In the genomic region with DNA sequence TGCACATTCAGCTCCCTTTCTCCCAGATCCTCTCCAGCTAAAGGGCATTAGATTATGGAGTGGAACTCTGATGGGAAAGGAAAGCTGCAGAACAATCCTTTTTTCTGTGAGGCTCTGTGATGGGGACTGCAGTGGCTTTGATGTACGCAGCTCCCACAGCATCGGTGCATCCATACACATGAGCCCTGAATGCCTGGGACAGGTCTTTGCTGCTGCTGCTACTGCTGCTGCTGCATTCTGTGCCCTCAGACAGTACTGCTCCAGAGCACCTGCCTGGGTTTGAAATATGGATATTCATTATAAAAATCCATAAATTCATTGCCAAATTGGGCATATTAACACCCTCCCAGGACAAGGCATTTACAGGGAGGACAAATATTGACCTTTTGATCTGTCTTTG, we compare ENCODE assay signal across 3 cellular contexts.
TF ChIP-seq lines count a peak whose summit lies in the region.

No MANE protein-coding gene starts in this region.

TF ChIP-seq in SK-N-SH, 30 proteins besides CTCF, POLR2A, EP300 and RAD21 (continued from another document and continues in another):
- TF ChIP-seq USF2 (IDR thresholded peaks at IDR 0.05; ENCODE audit: borderline replicate concordance, low read depth, low read length) (no peak), GATA2 (CRISPR knock-in tag; IDR thresholded peaks at IDR 0.05) (no peak), FOXM1 (IDR thresholded peaks at IDR 0.05; ENCODE audit: low read depth) (no peak), SMC3 (IDR thresholded peaks at IDR 0.05; ENCODE audit: low read depth, low read length) (no peak), RFX5 (IDR thresholded peaks at IDR 0.05; ENCODE audit: low read length) (no peak), MXI1 (IDR thresholded peaks at IDR 0.05; ENCODE audit: low read depth, low read length) (no peak), POLR2AphosphoS5 (IDR thresholded peaks at IDR 0.05; ENCODE audit: low read depth, low read length) (no peak), RXRA (IDR thresholded peaks at IDR 0.05; ENCODE audit: borderline replicate concordance, low read depth) (no peak), REST (IDR thresholded peaks at IDR 0.05; ENCODE audit: low read depth, low read length) (no peak), NFIC (IDR thresholded peaks at IDR 0.05; ENCODE audit: borderline replicate concordance) (no peak), FOSL2 (IDR thresholded peaks at IDR 0.05; ENCODE audit: borderline replicate concordance, low read depth) (no peak), IRF3 (IDR thresholded peaks at IDR 0.05; ENCODE audit: low read depth, low read length) (no peak)

TF ChIP-seq in SK-N-SH treated with all-trans-retinoic acid at 6 μM for 48 hours, 23 proteins besides CTCF, POLR2A, EP300 and RAD21 (continued from another document):
- TF ChIP-seq, protein P1, sequence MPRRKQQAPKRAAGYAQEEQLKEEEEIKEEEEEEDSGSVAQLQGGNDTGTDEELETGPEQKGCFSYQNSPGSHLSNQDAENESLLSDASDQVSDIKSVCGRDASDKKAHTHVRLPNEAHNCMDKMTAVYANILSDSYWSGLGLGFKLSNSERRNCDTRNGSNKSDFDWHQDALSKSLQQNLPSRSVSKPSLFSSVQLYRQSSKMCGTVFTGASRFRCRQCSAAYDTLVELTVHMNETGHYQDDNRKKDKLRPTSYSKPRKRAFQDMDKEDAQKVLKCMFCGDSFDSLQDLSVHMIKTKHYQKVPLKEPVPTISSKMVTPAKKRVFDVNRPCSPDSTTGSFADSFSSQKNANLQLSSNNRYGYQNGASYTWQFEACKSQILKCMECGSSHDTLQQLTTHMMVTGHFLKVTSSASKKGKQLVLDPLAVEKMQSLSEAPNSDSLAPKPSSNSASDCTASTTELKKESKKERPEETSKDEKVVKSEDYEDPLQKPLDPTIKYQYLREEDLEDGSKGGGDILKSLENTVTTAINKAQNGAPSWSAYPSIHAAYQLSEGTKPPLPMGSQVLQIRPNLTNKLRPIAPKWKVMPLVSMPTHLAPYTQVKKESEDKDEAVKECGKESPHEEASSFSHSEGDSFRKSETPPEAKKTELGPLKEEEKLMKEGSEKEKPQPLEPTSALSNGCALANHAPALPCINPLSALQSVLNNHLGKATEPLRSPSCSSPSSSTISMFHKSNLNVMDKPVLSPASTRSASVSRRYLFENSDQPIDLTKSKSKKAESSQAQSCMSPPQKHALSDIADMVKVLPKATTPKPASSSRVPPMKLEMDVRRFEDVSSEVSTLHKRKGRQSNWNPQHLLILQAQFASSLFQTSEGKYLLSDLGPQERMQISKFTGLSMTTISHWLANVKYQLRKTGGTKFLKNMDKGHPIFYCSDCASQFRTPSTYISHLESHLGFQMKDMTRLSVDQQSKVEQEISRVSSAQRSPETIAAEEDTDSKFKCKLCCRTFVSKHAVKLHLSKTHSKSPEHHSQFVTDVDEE (CRISPR knock-in tag; IDR thresholded peaks at IDR 0.05) = no peak
- TF ChIP-seq, protein P2, sequence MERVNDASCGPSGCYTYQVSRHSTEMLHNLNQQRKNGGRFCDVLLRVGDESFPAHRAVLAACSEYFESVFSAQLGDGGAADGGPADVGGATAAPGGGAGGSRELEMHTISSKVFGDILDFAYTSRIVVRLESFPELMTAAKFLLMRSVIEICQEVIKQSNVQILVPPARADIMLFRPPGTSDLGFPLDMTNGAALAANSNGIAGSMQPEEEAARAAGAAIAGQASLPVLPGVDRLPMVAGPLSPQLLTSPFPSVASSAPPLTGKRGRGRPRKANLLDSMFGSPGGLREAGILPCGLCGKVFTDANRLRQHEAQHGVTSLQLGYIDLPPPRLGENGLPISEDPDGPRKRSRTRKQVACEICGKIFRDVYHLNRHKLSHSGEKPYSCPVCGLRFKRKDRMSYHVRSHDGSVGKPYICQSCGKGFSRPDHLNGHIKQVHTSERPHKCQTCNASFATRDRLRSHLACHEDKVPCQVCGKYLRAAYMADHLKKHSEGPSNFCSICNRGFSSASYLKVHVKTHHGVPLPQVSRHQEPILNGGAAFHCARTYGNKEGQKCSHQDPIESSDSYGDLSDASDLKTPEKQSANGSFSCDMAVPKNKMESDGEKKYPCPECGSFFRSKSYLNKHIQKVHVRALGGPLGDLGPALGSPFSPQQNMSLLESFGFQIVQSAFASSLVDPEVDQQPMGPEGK (CRISPR knock-in tag; IDR thresholded peaks at IDR 0.05; ENCODE audit: borderline replicate concordance) = no peak
- TF ChIP-seq, protein P3, sequence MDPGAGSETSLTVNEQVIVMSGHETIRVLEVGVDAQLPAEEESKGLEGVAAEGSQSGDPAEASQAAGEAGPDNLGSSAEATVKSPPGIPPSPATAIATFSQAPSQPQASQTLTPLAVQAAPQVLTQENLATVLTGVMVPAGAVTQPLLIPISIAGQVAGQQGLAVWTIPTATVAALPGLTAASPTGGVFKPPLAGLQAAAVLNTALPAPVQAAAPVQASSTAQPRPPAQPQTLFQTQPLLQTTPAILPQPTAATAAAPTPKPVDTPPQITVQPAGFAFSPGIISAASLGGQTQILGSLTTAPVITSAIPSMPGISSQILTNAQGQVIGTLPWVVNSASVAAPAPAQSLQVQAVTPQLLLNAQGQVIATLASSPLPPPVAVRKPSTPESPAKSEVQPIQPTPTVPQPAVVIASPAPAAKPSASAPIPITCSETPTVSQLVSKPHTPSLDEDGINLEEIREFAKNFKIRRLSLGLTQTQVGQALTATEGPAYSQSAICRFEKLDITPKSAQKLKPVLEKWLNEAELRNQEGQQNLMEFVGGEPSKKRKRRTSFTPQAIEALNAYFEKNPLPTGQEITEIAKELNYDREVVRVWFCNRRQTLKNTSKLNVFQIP (CRISPR knock-in tag; IDR thresholded peaks at IDR 0.05; ENCODE audit: borderline replicate concordance, low read depth) = no peak
- TF ChIP-seq GLIS3 (CRISPR knock-in tag; IDR thresholded peaks at IDR 0.05) = no peak
- TF ChIP-seq TCF4 (CRISPR knock-in tag; IDR thresholded peaks at IDR 0.05; ENCODE audit: borderline replicate concordance) = no peak
- TF ChIP-seq ZC3H10 (CRISPR knock-in tag; IDR thresholded peaks at IDR 0.05) = no peak
- TF ChIP-seq CSRNP3 (CRISPR knock-in tag; IDR thresholded peaks at IDR 0.05) = no peak

TF ChIP-seq in WTC11, 78 proteins besides CTCF, POLR2A, EP300 and RAD21 (continued from another document):
- TF ChIP-seq, protein P4, sequence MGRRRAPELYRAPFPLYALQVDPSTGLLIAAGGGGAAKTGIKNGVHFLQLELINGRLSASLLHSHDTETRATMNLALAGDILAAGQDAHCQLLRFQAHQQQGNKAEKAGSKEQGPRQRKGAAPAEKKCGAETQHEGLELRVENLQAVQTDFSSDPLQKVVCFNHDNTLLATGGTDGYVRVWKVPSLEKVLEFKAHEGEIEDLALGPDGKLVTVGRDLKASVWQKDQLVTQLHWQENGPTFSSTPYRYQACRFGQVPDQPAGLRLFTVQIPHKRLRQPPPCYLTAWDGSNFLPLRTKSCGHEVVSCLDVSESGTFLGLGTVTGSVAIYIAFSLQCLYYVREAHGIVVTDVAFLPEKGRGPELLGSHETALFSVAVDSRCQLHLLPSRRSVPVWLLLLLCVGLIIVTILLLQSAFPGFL (CRISPR knock-in tag; IDR thresholded peaks at IDR 0.05; ENCODE audit: borderline replicate concordance) = no peak
- TF ChIP-seq NR1H2 (CRISPR knock-in tag; IDR thresholded peaks at IDR 0.05) (no peak), ARID4B (CRISPR knock-in tag; IDR thresholded peaks at IDR 0.05; ENCODE audit: borderline replicate concordance) (no peak), GABPB1 (CRISPR knock-in tag; IDR thresholded peaks at IDR 0.05) (no peak), ZBTB21 (CRISPR knock-in tag; IDR thresholded peaks at IDR 0.05; ENCODE audit: borderline replicate concordance) (no peak)
